23 cellular contexts compared by ENCODE assay signal in the genomic region with DNA sequence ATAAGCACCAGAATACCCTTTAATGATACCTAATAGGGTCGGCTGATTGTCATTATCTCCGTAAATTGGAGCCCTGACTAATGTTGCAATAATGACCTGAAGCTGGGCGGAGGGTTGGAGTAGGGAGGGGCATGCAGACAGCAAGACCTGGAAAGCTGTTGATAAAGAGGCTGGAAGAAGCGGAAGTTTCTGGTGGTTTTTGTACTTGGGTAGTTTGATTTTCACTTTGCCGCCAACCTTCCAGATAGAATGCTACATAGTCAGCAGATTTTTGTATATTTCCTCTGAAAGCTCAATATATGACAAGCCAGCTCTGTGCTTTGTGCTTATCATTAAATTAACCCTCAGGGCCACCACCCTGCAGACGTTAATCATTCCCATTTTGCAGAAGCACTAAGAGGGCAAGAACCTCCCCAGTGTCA. TPM values are rescaled to one million over a fixed set of nuclear protein-coding genes. Genes with fewer than 3 reads are reported as not detected.
"Had no signal": no experiment of that assay in that cellular context is flagged by ENCODE, and none has a peak within 500 bp of the region (broad histone marks: within the 10 kb centered on the region; RNA-seq: fewer than 3 reads in every experiment).

No MANE protein-coding gene starts in this region.

- H3K27me3 ChIP-seq: right atrium auricular region had no signal

- H3K9me3 Mint-ChIP-seq: activated T-cell treated with anti-CD3 and anti-CD28 coated beads, Interleukin-2, amount 50 U/mL, for 4 hours; central memory CD8-positive, alpha-beta T cell; nephron progenitor cell had no signal

- ATAC-seq: activated T-cell treated with anti-CD3 and anti-CD28 coated beads, Interleukin-2, amount 50 U/mL, for 4 hours; gastroesophageal sphincter; heart left ventricle; left cardiac atrium; upper lobe of right lung had no signal

- H3K4me3 Mint-ChIP-seq: activated T-cell treated with anti-CD3 and anti-CD28 coated beads, Interleukin-2, amount 50 U/mL, for 4 hours; central memory CD8-positive, alpha-beta T cell; nephron progenitor cell had no signal

- H3K9me3 ChIP-seq: gastroesophageal sphincter, heart left ventricle, right atrium auricular region, stomach, upper lobe of right lung had no signal

- DNase-seq: activated CD4-positive, alpha-beta T cell treated with anti-CD3 and anti-CD28 coated beads, Interleukin-2, amount 50 U/mL, for 1 hour; activated CD4-positive, CD25-positive, alpha-beta regulatory T cell treated with anti-CD3 and anti-CD28 coated beads, Interleukin-2, amount 50 U/mL, for 72 hours; activated CD8-positive, alpha-beta memory T cell treated with anti-CD3 and anti-CD28 coated beads, Interleukin-2, amount 50 U/mL, for 4 hours; activated naive CD4-positive, alpha-beta T cell treated with anti-CD3 and anti-CD28 coated beads, Interleukin-2, amount 50 U/mL, for 16 hours; activated T-cell treated with anti-CD3 and anti-CD28 coated beads, Interleukin-2, amount 50 U/mL, for 4 hours; aorta; effector CD4-positive, alpha-beta T cell; heart left ventricle; left cardiac atrium; midbrain; nephron progenitor cell; nucleus accumbens; stimulated activated CD4-positive, alpha-beta T cell treated with anti-CD3 and anti-CD28 coated beads, Interleukin-2, amount 100 ng/mL, for 48 hours; T1000; upper lobe of right lung had no signal

- H3K27ac Mint-ChIP-seq: nephron progenitor cell had no signal

- H3K4me1 Mint-ChIP-seq: central memory CD8-positive, alpha-beta T cell had no signal

- H3K27ac ChIP-seq: coronary artery, gastroesophageal sphincter, heart left ventricle, right atrium auricular region, upper lobe of right lung had no signal

- H3K4me3 ChIP-seq: coronary artery, gastroesophageal sphincter, heart left ventricle, lung, right atrium auricular region, stomach, upper lobe of right lung had no signal

- H3K36me3 ChIP-seq: gastroesophageal sphincter, heart left ventricle, right atrium auricular region, stomach, upper lobe of right lung had no signal

- H3K4me1 ChIP-seq: gastroesophageal sphincter, heart left ventricle, right atrium auricular region, upper lobe of right lung had no signal

RNA-seq across cellular contexts. Expression of a gene that starts 34.9 kb away (rescaled TPM):
- total RNA-seq: aorta; gastroesophageal sphincter; left cardiac atrium; posterior vena cava; T-helper 1 cell treated with Interleukin-12 subunit alpha and Interleukin-12 subunit beta and Interleukin-4 antibody, amounts not matched to agents 30 ng/mL and 1 ng/mL, for 36 hours; upper lobe of right lung had no signal
- polyA plus RNA-seq: aorta, heart left ventricle had no signal
